Comparison of ENCODE assay signal across 26 cellular contexts in the genomic region with DNA sequence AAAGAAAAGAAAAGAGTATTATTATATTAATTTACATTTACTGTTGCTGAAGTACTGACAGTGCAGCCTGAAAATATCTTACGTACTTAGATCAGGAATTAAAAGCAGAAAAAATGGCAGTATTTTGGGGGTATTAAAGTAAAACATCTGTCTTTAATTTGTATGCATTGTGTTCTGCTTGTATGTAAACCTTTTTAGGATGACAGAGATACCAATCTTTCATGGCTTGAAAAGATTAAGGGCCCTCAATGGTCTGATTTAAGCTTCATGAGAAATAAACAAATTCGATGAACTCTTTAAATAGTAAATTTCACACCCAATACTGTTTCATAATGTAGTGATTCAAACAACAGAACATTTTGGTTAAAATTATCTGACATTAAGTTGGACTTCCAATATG.
DNase-seq lines count a peak whose midpoint lies in the region; ATAC-seq, FAIRE-seq and TF ChIP-seq lines count a peak whose summit lies in the region.
"Had no signal": no experiment of that assay in that cellular context is flagged by ENCODE, and none has a peak within 500 bp of the region (broad histone marks: within the 10 kb centered on the region; RNA-seq: fewer than 3 reads in every experiment).

No MANE protein-coding gene starts in this region.

- BruUV-seq in A673 (replicated peaks; lab: Mats Ljungman, UMichigan) = no TSS peak

- H3K9ac ChIP-seq in adipocyte (ENCODE audit: low read length) = no peak overlapping the region
- H3K9ac ChIP-seq: BLaER1 treated with 17β-estradiol and CSF1 and Interleukin-3, amounts not matched to agents 10 nM and 100 nM had no signal

- intact Hi-C loops in A673 (cut with micrococcal nuclease; ENCODE audit: unreplicated experiment) = no loop called here
- intact Hi-C loops in CD4-positive, alpha-beta T cell (cut with DNase I, micrococcal nuclease) = no loop called here

- peak; percentile 14 for FAIRE-seq in GM19239 (lab: Jason Lieb, UNC)
- FAIRE-seq: A204.1, GM12878, GM12892, GM18507 had no signal

- H3K4me3 Mint-ChIP-seq in naive thymus-derived CD8-positive, alpha-beta T cell = no peak overlapping the region
- H3K4me3 Mint-ChIP-seq in CD4-positive, alpha-beta T cell = no peak overlapping the region
- H3K4me3 Mint-ChIP-seq: B cell; CD8-positive, alpha-beta memory T cell had no signal

- H3K27ac ChIP-seq in A673 (ENCODE audit: low read depth, low read length, poor library complexity, severe bottlenecking) = peak overlapping the region; percentile 69
- no peak overlapping the region for H3K27ac ChIP-seq in CD4-positive, alpha-beta T cell (ENCODE audit: low read depth, low read length)
- H3K27ac ChIP-seq: BLaER1 treated with 17β-estradiol and CSF1 and Interleukin-3, amounts not matched to agents 10 nM and 100 nM; C4-2B had no signal

- CTCF ChIA-PET in A673 (lab: Charles Lee) = no interaction called here
- CTCF ChIA-PET in CD4-positive, alpha-beta T cell (lab: Charles Lee) = no interaction called here

- peaks cover 4 to 38% (median 26%) of the 10 kb centered on the region in 3 donors for H3K36me3 Mint-ChIP-seq in naive thymus-derived CD8-positive, alpha-beta T cell
- H3K36me3 Mint-ChIP-seq in CD4-positive, alpha-beta T cell (ENCODE audit: low read depth) = peaks cover 38% of the 10 kb centered on the region

- DNase-seq in A673 (ENCODE audit: low spot score) (peak; percentile 45), GM19239 (ENCODE audit: insufficient read length, low spot score) (no peak), adipocyte (ENCODE audit: low read depth) (peak; percentile 5), SKM-1 (lab: John Stamatoyannopoulos, UW; ENCODE audit: unreplicated experiment) (no peak)
- DNase-seq in naive thymus-derived CD8-positive, alpha-beta T cell = no peak
- DNase-seq in CD4-positive, alpha-beta T cell = no peak
- DNase-seq in effector CD8-positive, alpha-beta T cell (lab: John Stamatoyannopoulos, UW) = no peak
- DNase-seq: 8988T; CD8-positive, alpha-beta memory T cell; COR-L47; DMS 273 treated with DMSO at 0.1 percent for 48 hours; DMS153; DMS53; DMS79; DND-41; EL; GDM1 had no signal

- no peaks in the 10 kb centered on the region for H3K27me3 Mint-ChIP-seq in naive thymus-derived CD8-positive, alpha-beta T cell
- H3K27me3 Mint-ChIP-seq in CD4-positive, alpha-beta T cell = no peaks in the 10 kb centered on the region
- H3K27me3 Mint-ChIP-seq: B cell; CD4-positive, alpha-beta memory T cell had no signal

- H3K27me3 ChIP-seq in A673 (replicated peaks; ENCODE audit: insufficient read depth, low read depth, low read length, poor library complexity) (no peaks in the 10 kb centered on the region), adipocyte (replicated peaks; ENCODE audit: control insufficient read depth, insufficient read depth, low read length) (no peaks in the 10 kb centered on the region)
- no peaks in the 10 kb centered on the region for H3K27me3 ChIP-seq in CD4-positive, alpha-beta T cell (ENCODE audit: control insufficient read depth, insufficient read depth, low read length)
- H3K27me3 ChIP-seq: BLaER1 treated with 17β-estradiol and CSF1 and Interleukin-3, amounts not matched to agents 10 nM and 100 nM had no signal

- ATAC-seq in SK-N-SH treated with all-trans-retinoic acid at 6 μM for 48 hours = no peak
- no peak for ATAC-seq in naive thymus-derived CD8-positive, alpha-beta T cell
- ATAC-seq in CD4-positive, alpha-beta T cell (ENCODE audit: poor library complexity) = no peak
- ATAC-seq: GM12878 had no signal

- H3K36me3 ChIP-seq in A673 (ENCODE audit: insufficient read depth, low read length, poor library complexity, severe bottlenecking) (peaks cover 10% of the 10 kb centered on the region), adipocyte (ENCODE audit: control insufficient read depth, insufficient read depth, low read length, severe bottlenecking) (peaks cover 35% of the 10 kb centered on the region)

- TF ChIP-seq CTCF in A673 (conservative IDR thresholded peaks at IDR 0.05; ENCODE audit: low read depth, low read length) = no peak
- TF ChIP-seq CTCF in CD4-positive, alpha-beta T cell (IDR thresholded peaks at IDR 0.05) = no peak

- POLR2A ChIA-PET in A673 (lab: Charles Lee; ENCODE audit: low non-redundant PET) = no interaction called here
- POLR2A ChIA-PET in naive thymus-derived CD8-positive, alpha-beta T cell (lab: Charles Lee) = no interaction called here
- POLR2A ChIA-PET in CD4-positive, alpha-beta T cell (lab: Charles Lee) = no interaction called here

- H3K9me3 ChIP-seq in A673 (ENCODE audit: low read depth, low read length, poor library complexity, severe bottlenecking) (no peaks in the 10 kb centered on the region), adipocyte (ENCODE audit: control insufficient read depth, low read length) (no peaks in the 10 kb centered on the region)
- no peaks in the 10 kb centered on the region for H3K9me3 ChIP-seq in CD4-positive, alpha-beta T cell (ENCODE audit: control insufficient read depth, low read length)

- no peak overlapping the region for H3K27ac Mint-ChIP-seq in naive thymus-derived CD8-positive, alpha-beta T cell
- H3K27ac Mint-ChIP-seq in CD4-positive, alpha-beta T cell = no peak overlapping the region
- H3K27ac Mint-ChIP-seq: B cell had no signal

- H3K4me1 ChIP-seq in A673 (ENCODE audit: insufficient read depth, low read length, poor library complexity, severe bottlenecking) = peaks cover 35% of the 10 kb centered on the region
- H3K4me1 ChIP-seq in adipocyte (ENCODE audit: control insufficient read depth, insufficient read depth, low read length) = no peaks in the 10 kb centered on the region

- peaks cover 17 to 28% (median 18%) of the 10 kb centered on the region in 4 donors for H3K4me1 Mint-ChIP-seq in naive thymus-derived CD8-positive, alpha-beta T cell
- H3K4me1 Mint-ChIP-seq in CD4-positive, alpha-beta T cell (ENCODE audit: low read depth) = peaks cover 28% of the 10 kb centered on the region
- H3K4me1 Mint-ChIP-seq: B cell had no signal

- H3K9me3 Mint-ChIP-seq in naive thymus-derived CD8-positive, alpha-beta T cell = peaks cover 0 to 3% (median 0%) of the 10 kb centered on the region in 9 donors
- no peaks in the 10 kb centered on the region for H3K9me3 Mint-ChIP-seq in CD4-positive, alpha-beta T cell
- H3K9me3 Mint-ChIP-seq: CD4-positive, alpha-beta memory T cell; CD8-positive, alpha-beta memory T cell had no signal

- no peak overlapping the region for H3K4me3 ChIP-seq in A673 (ENCODE audit: low read depth, low read length, poor library complexity, severe bottlenecking)
- no peak overlapping the region for H3K4me3 ChIP-seq in adipocyte (ENCODE audit: low read length)
- H3K4me3 ChIP-seq: BLaER1 treated with 17β-estradiol and CSF1 and Interleukin-3, amounts not matched to agents 10 nM and 100 nM; GM12878 had no signal

TF ChIP-seq in SK-N-SH treated with all-trans-retinoic acid at 6 μM for 48 hours, 23 proteins besides CTCF, POLR2A, EP300 and RAD21:
- no peak for TF ChIP-seq ZNF565 (CRISPR knock-in tag; conservative IDR thresholded peaks at IDR 0.05; ENCODE audit: low read depth)
- peak; percentile 80 for TF ChIP-seq TCF4 (CRISPR knock-in tag; IDR thresholded peaks at IDR 0.05; ENCODE audit: borderline replicate concordance)

Comparison
In these comparisons a context has a peak if more than half of its experiments do, and no peak if none do; other contexts are left out.
1. DNase-seq: peak in A673 (single experiment) and adipocyte (single experiment); none in GM19239 (single experiment), naive thymus-derived CD8-positive, alpha-beta T cell (0 of 10), CD4-positive, alpha-beta T cell (0 of 10), effector CD8-positive, alpha-beta T cell (single experiment) and SKM-1 (single experiment).